Comparison of ENCODE assay signal across 35 cellular contexts in genomic region chr20:57118964-57119363, GRCh38.
"Had no signal": no experiment of that assay in that cellular context is flagged by ENCODE, and none has a peak within 500 bp of the region (broad histone marks: within the 10 kb centered on the region; RNA-seq: fewer than 3 reads in every experiment).

No MANE protein-coding gene starts in this region.

- DNase-seq: Kasumi-1, MG63, MM.1S, MV-4-11, NCI-H1048, NCI-H1092, NCI-H1092 treated with DMSO at 0.1 percent for 48 hours, NCI-H1105, NCI-H1105 treated with DMSO at 0.1 percent for 48 hours, NCI-H1417, NCI-H1417 treated with DMSO at 0.1 percent for 48 hours, NCI-H1436, NCI-H1436 treated with DMSO at 0.1 percent for 48 hours, NCI-H146, NCI-H1694, NCI-H1694 treated with DMSO at 0.1 percent for 48 hours, NCI-H187, NCI-H187 treated with DMSO at 0.1 percent for 48 hours, NCI-H1930, NCI-H2029, NCI-H2029 treated with DMSO at 0.1 percent for 48 hours, NCI-H2081, NCI-H2081 treated with DMSO at 0.1 percent for 48 hours, NCI-H2107, NCI-H2171, NCI-H2171 treated with DMSO at 0.1 percent for 48 hours, NCI-H2227 treated with DMSO at 0.1 percent for 48 hours, NCI-H226, NCI-H345, NCI-H446, NCI-H446 treated with DMSO at 0.1 percent for 48 hours, NCI-H510A, NCI-H510A treated with DMSO at 0.1 percent for 48 hours, NCI-H524, NCI-H524 treated with DMSO at 0.1 percent for 48 hours had no signal

- H3K4me3 ChIP-seq: MG63 had no signal

- H3K9me3 ChIP-seq: MG63 had no signal

- H3K36me3 ChIP-seq: MG63 had no signal
